Comparison of ENCODE assay signal across 26 cellular contexts in genomic region chr3:149089395-149089794, GRCh38.
"Had no signal": no experiment of that assay in that cellular context is flagged by ENCODE, and none has a peak within 500 bp of the region (broad histone marks: within the 10 kb centered on the region; RNA-seq: fewer than 3 reads in every experiment).

No MANE protein-coding gene starts in this region.

- H3K4me3 ChIP-seq: gastroesophageal sphincter, hepatocyte, pancreas, psoas muscle, right atrium auricular region, spleen, testis, transverse colon had no signal

- H3K4me2 ChIP-seq: hepatocyte had no signal

- H3K27ac Mint-ChIP-seq: activated naive CD4-positive, alpha-beta T cell treated with anti-CD3 and anti-CD28 coated beads, Interleukin-2, amount 10 ng/mL, durations not matched to agents 7 days and 5 days; effector memory CD8-positive, alpha-beta T cell had no signal

- H3K9me3 Mint-ChIP-seq: activated naive CD4-positive, alpha-beta T cell treated with anti-CD3 and anti-CD28 coated beads, Interleukin-2, amount 10 ng/mL, durations not matched to agents 7 days and 5 days; effector memory CD8-positive, alpha-beta T cell had no signal

- ATAC-seq: effector memory CD8-positive, alpha-beta T cell; gastroesophageal sphincter; left colon; naive thymus-derived CD4-positive, alpha-beta T cell; pancreas; psoas muscle; stimulated activated naive CD8-positive, alpha-beta T cell treated with anti-CD3 and anti-CD28 coated beads, Interleukin-15, Interleukin-2, amounts not matched to agents 100 U/mL and 50 U/mL, for 24 hours had no signal

- H2AFZ ChIP-seq: hepatocyte had no signal

- H3K27ac ChIP-seq: gastroesophageal sphincter, hepatocyte, pancreas, psoas muscle, right atrium auricular region, spleen, transverse colon, VCaP had no signal

- FAIRE-seq: keratinocyte, pancreas, TTC549 had no signal

- H3K36me3 ChIP-seq: gastroesophageal sphincter, pancreas, right atrium auricular region, spleen, transverse colon had no signal

- DNase-seq: activated CD4-positive, alpha-beta T cell treated with anti-CD3 and anti-CD28 coated beads for 4 hours; activated CD4-positive, alpha-beta T cell treated with anti-CD3 and anti-CD28 coated beads, Interleukin-2, amount 50 U/mL, for 4 hours; activated gamma-delta T cell; activated naive CD4-positive, alpha-beta T cell treated with anti-CD3 and anti-CD28 coated beads, Interleukin-2, amount 10 ng/mL, durations not matched to agents 7 days and 5 days; activated T-cell treated with anti-CD3 and anti-CD28 coated beads, Interleukin-2, amount 50 U/mL, for 1 hour; amygdala; caudate nucleus; cortex of kidney; effector memory CD8-positive, alpha-beta T cell; left colon; midbrain; naive thymus-derived CD4-positive, alpha-beta T cell; nucleus accumbens; pancreas; psoas muscle; spleen; stimulated activated naive CD8-positive, alpha-beta T cell treated with anti-CD3 and anti-CD28 coated beads, Interleukin-15, Interleukin-2, amounts not matched to agents 100 U/mL and 50 U/mL, for 24 hours; T-helper 9 cell; testis; transverse colon had no signal

- H3K4me3 Mint-ChIP-seq: activated naive CD4-positive, alpha-beta T cell treated with anti-CD3 and anti-CD28 coated beads, Interleukin-2, amount 10 ng/mL, durations not matched to agents 7 days and 5 days; effector memory CD8-positive, alpha-beta T cell had no signal

- H3K27me3 Mint-ChIP-seq: effector memory CD8-positive, alpha-beta T cell; naive thymus-derived CD4-positive, alpha-beta T cell had no signal

- H3K27me3 ChIP-seq: gastroesophageal sphincter, hepatocyte, pancreas, right atrium auricular region, spleen, testis, transverse colon had no signal

- H3K9me3 ChIP-seq: gastroesophageal sphincter, pancreas, psoas muscle, right atrium auricular region, spleen, testis, transverse colon had no signal
